Comparison of ENCODE assay signal across 13 cellular contexts in the genomic region with DNA sequence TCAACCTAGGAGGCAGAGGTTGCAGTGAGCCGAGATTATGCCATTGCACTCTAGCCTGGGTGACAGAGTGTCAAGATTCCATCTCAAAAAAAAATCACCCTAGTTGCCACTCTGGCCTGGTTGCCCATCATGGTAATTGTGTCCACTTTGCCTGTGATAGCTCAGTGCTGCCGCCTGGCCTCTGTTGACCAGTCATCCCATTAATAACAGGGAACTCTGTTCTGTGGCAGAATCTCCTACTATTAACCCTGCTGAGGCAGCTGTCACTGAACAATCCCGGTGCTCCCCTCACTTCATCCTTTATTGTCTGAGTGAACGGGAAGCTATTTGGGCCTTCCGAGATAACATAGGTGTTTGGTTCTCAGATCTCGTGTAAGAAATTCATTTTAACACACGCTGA.
"Had no signal": no experiment of that assay in that cellular context is flagged by ENCODE, and none has a peak within 500 bp of the region (broad histone marks: within the 10 kb centered on the region; RNA-seq: fewer than 3 reads in every experiment).

No MANE protein-coding gene starts in this region.

- H3K4me1 ChIP-seq: parathyroid adenoma had no signal

- ATAC-seq: lower lobe of right lung had no signal

- H3K27ac ChIP-seq: lower lobe of right lung, parathyroid adenoma had no signal

- H2AFZ ChIP-seq: parathyroid adenoma had no signal

- FAIRE-seq: small intestine had no signal

- H3K9ac ChIP-seq: parathyroid adenoma had no signal

- DNase-seq: activated CD4-positive, alpha-beta T cell treated with anti-CD3 and anti-CD28 coated beads, Interleukin-2, amount 10 ng/mL, durations not matched to agents 7 days and 5 days; activated CD4-positive, CD25-positive, alpha-beta regulatory T cell; activated CD8-positive, alpha-beta memory T cell treated with anti-CD3 and anti-CD28 coated beads for 24 hours; activated T-cell treated with anti-CD3 and anti-CD28 coated beads for 4 hours; amniotic stem cell; endodermal cell; erythroblast; hippocampal formation; lower lobe of right lung; naive B cell; small intestine; transverse colon had no signal

- H3K79me2 ChIP-seq: parathyroid adenoma had no signal

- H3K4me3 ChIP-seq: lower lobe of right lung, transverse colon had no signal

- H3K27me3 ChIP-seq: transverse colon had no signal
